Comparison of ENCODE assay signal across 19 cellular contexts in the genomic region with DNA sequence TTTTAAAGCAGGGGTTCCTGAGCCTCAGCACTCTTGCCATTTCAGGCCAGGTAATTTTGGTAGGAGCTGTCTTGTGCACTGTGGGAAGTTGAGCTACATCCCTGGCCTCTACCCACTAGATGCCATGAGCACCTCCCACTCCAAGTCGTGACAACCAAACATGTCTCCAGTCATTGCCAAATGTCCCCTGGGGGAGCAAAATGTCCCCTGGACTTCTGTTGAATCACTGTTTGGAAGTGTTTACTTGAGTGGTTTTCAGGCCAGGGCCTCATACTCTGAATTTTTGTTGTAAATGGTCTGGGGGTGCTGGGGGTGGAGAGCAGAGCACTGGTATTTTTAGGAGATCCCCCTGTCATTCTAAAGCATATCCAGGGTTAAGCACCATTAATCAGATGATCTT. TPM values are rescaled to one million over a fixed set of nuclear protein-coding genes. Genes with fewer than 3 reads are reported as not detected.
DNase-seq lines count a peak whose midpoint lies in the region; ATAC-seq and TF ChIP-seq lines count a peak whose summit lies in the region.
"Had no signal": no experiment of that assay in that cellular context is flagged by ENCODE, and none has a peak within 500 bp of the region (broad histone marks: within the 10 kb centered on the region; RNA-seq: fewer than 3 reads in every experiment).

No MANE protein-coding gene starts in this region.

- H3K36me3 Mint-ChIP-seq in activated naive CD4-positive, alpha-beta T cell treated with anti-CD3 and anti-CD28 coated beads, Interleukin-2, amount 10 ng/mL, durations not matched to agents 7 days and 5 days, result peaks cover 11% of the 10 kb centered on the region
- H3K36me3 Mint-ChIP-seq in chondrocyte (ENCODE audit: low read depth), result no peaks in the 10 kb centered on the region
- peaks cover 5% of the 10 kb centered on the region for H3K36me3 Mint-ChIP-seq in stimulated activated effector memory CD8-positive, alpha-beta T cell treated with anti-CD3 and anti-CD28 coated beads, Interleukin-12 subunit alpha, Interleukin-12 subunit beta, amount 100 ng/mL, for 72 hours

- H3K9ac ChIP-seq in OCI-LY1 (ENCODE audit: low read length), result no peak overlapping the region
- H3K9ac ChIP-seq: KMS-11 had no signal

- H2AFZ ChIP-seq in OCI-LY1 (ENCODE audit: low read length), result no peak overlapping the region
- H2AFZ ChIP-seq in osteoblast (ENCODE audit: low read length), result no peak overlapping the region

- H4K20me1 ChIP-seq in OCI-LY1 (ENCODE audit: insufficient read depth, low read length) (no peaks in the 10 kb centered on the region), osteoblast (ENCODE audit: insufficient read depth, low read length) (no peaks in the 10 kb centered on the region)

- peak overlapping the region; percentile 37 for H3K27ac Mint-ChIP-seq in activated naive CD4-positive, alpha-beta T cell treated with anti-CD3 and anti-CD28 coated beads, Interleukin-2, amount 10 ng/mL, durations not matched to agents 7 days and 5 days
- H3K27ac Mint-ChIP-seq in chondrocyte (ENCODE audit: unreplicated experiment), result peak overlapping the region; percentile 90
- H3K27ac Mint-ChIP-seq in stimulated activated effector memory CD8-positive, alpha-beta T cell treated with anti-CD3 and anti-CD28 coated beads, Interleukin-12 subunit alpha, Interleukin-12 subunit beta, amount 100 ng/mL, for 72 hours, result no peak overlapping the region

- H3K9me3 ChIP-seq in OCI-LY1 (ENCODE audit: low read length) (no peaks in the 10 kb centered on the region), osteoblast (ENCODE audit: low read depth, low read length) (no peaks in the 10 kb centered on the region), BE2C (no peaks in the 10 kb centered on the region)

- H3F3A ChIP-seq in OCI-LY1 (ENCODE audit: insufficient read depth, low read length), result no peaks in the 10 kb centered on the region; the same call in 1 of the 2 replicates

- H3K27ac ChIP-seq in OCI-LY1 (ENCODE audit: low read depth, low read length, poor library complexity, severe bottlenecking) (peak overlapping the region; percentile 43), osteoblast (ENCODE audit: low read depth, low read length) (no peak overlapping the region)
- H3K27ac ChIP-seq: KMS-11, RWPE1 had no signal

- H3K79me2 ChIP-seq in OCI-LY1 (ENCODE audit: insufficient read depth, low read length) (peaks cover 17% of the 10 kb centered on the region; the same call in 1 of the 2 replicates), osteoblast (ENCODE audit: insufficient read depth, low read length) (no peaks in the 10 kb centered on the region)

- no peak for DNase-seq in activated naive CD4-positive, alpha-beta T cell treated with anti-CD3 and anti-CD28 coated beads, Interleukin-2, amount 10 ng/mL, durations not matched to agents 7 days and 5 days
- DNase-seq in activated naive CD4-positive, alpha-beta T cell treated with Interleukin-2 at 50 U/mL for 16 hours, result no peak
- DNase-seq in chondrocyte (ENCODE audit: low spot score) (no peak), osteoblast (ENCODE audit: insufficient read length, low spot score, missing footprints) (no peak), H7 (no peak), BE2C (no peak)
- DNase-seq in stimulated activated effector memory CD8-positive, alpha-beta T cell treated with anti-CD3 and anti-CD28 coated beads, Interleukin-12 subunit alpha, Interleukin-12 subunit beta, amount 100 ng/mL, for 72 hours (ENCODE audit: low spot score in 2 of 2), result no peak
- DNase-seq: activated naive CD4-positive, alpha-beta T cell treated with anti-CD3 and anti-CD28 coated beads, Interleukin-2, amount 50 U/mL, for 16 hours; Calu3; foreskin fibroblast; GDM1; GOT3; left ventricle myocardium superior; NCI-H1417; NCI-H2171 had no signal

- CTCF ChIA-PET in activated naive CD4-positive, alpha-beta T cell treated with anti-CD3 and anti-CD28 coated beads, Interleukin-2, amount 10 ng/mL, durations not matched to agents 7 days and 5 days (lab: Charles Lee), result interaction anchor here (1.0 kb wide), 1 partner anchor 72 kb away, joined by 3 read pairs; no protein-coding TSS in a partner anchor

- H3K4me2 ChIP-seq in OCI-LY1 (ENCODE audit: low read length) (peak overlapping the region; percentile 74; the same call in 1 of the 2 replicates), osteoblast (ENCODE audit: insufficient read depth, low read length) (no peak overlapping the region)
- H3K4me2 ChIP-seq: KMS-11 had no signal

- no peak for TF ChIP-seq CTCF in OCI-LY1 (IDR thresholded peaks at IDR 0.05; ENCODE audit: low read length)
- no peak for TF ChIP-seq CTCF in chondrocyte (IDR thresholded peaks at IDR 0.05)
- no peak for TF ChIP-seq CTCF in osteoblast (IDR thresholded peaks at IDR 0.05; ENCODE audit: extremely low read depth, low read depth, low read length)
- no peak for TF ChIP-seq CTCF in BE2C (IDR thresholded peaks at IDR 0.05; ENCODE audit: low read depth, low read length)

- H3K9me3 Mint-ChIP-seq in activated naive CD4-positive, alpha-beta T cell treated with anti-CD3 and anti-CD28 coated beads, Interleukin-2, amount 10 ng/mL, durations not matched to agents 7 days and 5 days, result no peaks in the 10 kb centered on the region
- no peaks in the 10 kb centered on the region for H3K9me3 Mint-ChIP-seq in chondrocyte (ENCODE audit: low read depth)
- H3K9me3 Mint-ChIP-seq in stimulated activated effector memory CD8-positive, alpha-beta T cell treated with anti-CD3 and anti-CD28 coated beads, Interleukin-12 subunit alpha, Interleukin-12 subunit beta, amount 100 ng/mL, for 72 hours, result no peaks in the 10 kb centered on the region
- H3K9me3 Mint-ChIP-seq: central memory CD8-positive, alpha-beta T cell had no signal

- H3K4me1 Mint-ChIP-seq in activated naive CD4-positive, alpha-beta T cell treated with anti-CD3 and anti-CD28 coated beads, Interleukin-2, amount 10 ng/mL, durations not matched to agents 7 days and 5 days, result peaks cover 53% of the 10 kb centered on the region
- H3K4me1 Mint-ChIP-seq in chondrocyte (ENCODE audit: low read depth), result peaks cover 53% of the 10 kb centered on the region
- peaks cover 38% of the 10 kb centered on the region for H3K4me1 Mint-ChIP-seq in stimulated activated effector memory CD8-positive, alpha-beta T cell treated with anti-CD3 and anti-CD28 coated beads, Interleukin-12 subunit alpha, Interleukin-12 subunit beta, amount 100 ng/mL, for 72 hours

- H3K27me3 Mint-ChIP-seq in activated naive CD4-positive, alpha-beta T cell treated with anti-CD3 and anti-CD28 coated beads, Interleukin-2, amount 10 ng/mL, durations not matched to agents 7 days and 5 days, result no peaks in the 10 kb centered on the region
- H3K27me3 Mint-ChIP-seq in chondrocyte (ENCODE audit: low read depth), result no peaks in the 10 kb centered on the region
- H3K27me3 Mint-ChIP-seq: central memory CD8-positive, alpha-beta T cell had no signal

- H3K27me3 ChIP-seq in OCI-LY1 (ENCODE audit: insufficient read depth, low read length), result no peaks in the 10 kb centered on the region
- H3K27me3 ChIP-seq in osteoblast (ENCODE audit: insufficient read depth, low read length), result peaks cover 6% of the 10 kb centered on the region
- peaks cover 1% of the 10 kb centered on the region; the same call in 1 of the 2 replicates for H3K27me3 ChIP-seq in H7 (ENCODE audit: control insufficient read depth, insufficient read depth, low read length)
- H3K27me3 ChIP-seq in BE2C, result no peaks in the 10 kb centered on the region

- no peaks in the 10 kb centered on the region for H3K9me2 ChIP-seq in OCI-LY1 (ENCODE audit: low read depth, low read length)

- H3K4me3 ChIP-seq in OCI-LY1 (ENCODE audit: low read depth, low read length, poor library complexity, severe bottlenecking), result no peak overlapping the region
- no peak overlapping the region for H3K4me3 ChIP-seq in osteoblast (ENCODE audit: insufficient read depth, low read length)
- no peak overlapping the region for H3K4me3 ChIP-seq in H7 (ENCODE audit: insufficient read depth, low read depth, low read length)
- no peak overlapping the region for H3K4me3 ChIP-seq in BE2C (ENCODE audit: low read depth, low read length)

- H3K4me1 ChIP-seq in OCI-LY1 (ENCODE audit: insufficient read depth, low read length, severe bottlenecking) (peaks cover 61% of the 10 kb centered on the region), osteoblast (ENCODE audit: insufficient read depth, low read length) (no peaks in the 10 kb centered on the region), BE2C (no peaks in the 10 kb centered on the region)

- H3K36me3 ChIP-seq in OCI-LY1 (ENCODE audit: insufficient read depth, low read length) (no peaks in the 10 kb centered on the region), osteoblast (ENCODE audit: insufficient read depth, low read length) (no peaks in the 10 kb centered on the region), H7 (replicated peaks; ENCODE audit: control insufficient read depth, insufficient read depth, low read length) (no peaks in the 10 kb centered on the region), BE2C (no peaks in the 10 kb centered on the region)

- no peak overlapping the region for H3K4me3 Mint-ChIP-seq in activated naive CD4-positive, alpha-beta T cell treated with anti-CD3 and anti-CD28 coated beads, Interleukin-2, amount 10 ng/mL, durations not matched to agents 7 days and 5 days
- peak overlapping the region; percentile 20 for H3K4me3 Mint-ChIP-seq in chondrocyte (ENCODE audit: unreplicated experiment)
- peak overlapping the region; percentile 76 for H3K4me3 Mint-ChIP-seq in stimulated activated effector memory CD8-positive, alpha-beta T cell treated with anti-CD3 and anti-CD28 coated beads, Interleukin-12 subunit alpha, Interleukin-12 subunit beta, amount 100 ng/mL, for 72 hours

- ATAC-seq in stimulated activated effector memory CD8-positive, alpha-beta T cell treated with anti-CD3 and anti-CD28 coated beads, Interleukin-12 subunit alpha, Interleukin-12 subunit beta, amount 100 ng/mL, for 72 hours, result no peak
- ATAC-seq: left ventricle myocardium superior had no signal

RNA-seq across cellular contexts. Expression of gene PDK3, which starts 3.2 kb away (rescaled TPM):
- total RNA-seq in chondrocyte (42.8 to 47.5 TPM (median 44.1 TPM) in 3 replicates), osteoblast (8.5 and 9.0 TPM in 2 replicates)
- 29.3 and 43.6 TPM in 2 replicates for total RNA-seq in H7 (2014; rRNA removed; shearing (Covaris generic))
- polyA plus RNA-seq in BE2C (2012; ENCODE audit: insufficient read depth, insufficient read length, low read depth), result 2.1 TPM
